ENCODE assay signal across 10 cellular contexts in the genomic region with DNA sequence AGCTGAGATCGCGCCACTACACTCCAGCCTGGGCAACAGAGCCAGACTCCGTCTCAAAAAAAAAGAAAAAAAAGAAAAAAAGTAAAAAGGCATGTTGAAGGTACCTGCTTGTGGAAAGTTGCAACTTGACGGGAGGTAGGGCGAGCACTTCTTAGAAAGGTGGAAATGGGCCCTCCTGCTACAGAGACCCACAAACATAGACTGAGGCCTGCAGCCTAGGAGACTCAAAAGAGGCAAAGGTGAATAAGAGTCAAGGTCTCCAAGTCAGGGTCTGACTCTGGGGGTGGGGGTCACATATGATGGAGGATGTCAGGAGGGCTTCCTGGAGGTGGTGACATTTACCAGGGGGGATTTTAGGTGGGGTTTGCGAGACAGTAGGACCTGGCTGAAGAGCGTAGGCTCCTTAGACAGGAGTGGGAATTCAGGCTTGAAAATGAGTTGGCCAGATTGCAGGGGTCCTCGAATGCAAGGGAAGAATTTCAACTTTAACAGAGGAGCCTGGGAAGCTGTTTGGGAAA.
DNase-seq lines count a peak whose midpoint lies in the region; TF ChIP-seq lines count a peak whose summit lies in the region.
"Had no signal": no experiment of that assay in that cellular context is flagged by ENCODE, and none has a peak within 500 bp of the region (broad histone marks: within the 10 kb centered on the region; RNA-seq: fewer than 3 reads in every experiment).

No MANE protein-coding gene starts in this region.

- TF ChIP-seq POLR2A in esophagus squamous epithelium (IDR thresholded peaks at IDR 0.05), result no peak

- H3K36me3 ChIP-seq in esophagus squamous epithelium (peaks cover 0 to 6% (median 0%) of the 10 kb centered on the region in 3 donors), smooth muscle cell (ENCODE audit: low read depth) (no peaks in the 10 kb centered on the region)
- H3K36me3 ChIP-seq: SJCRH30 had no signal

- no peak for TF ChIP-seq CTCF in GM12865 (IDR thresholded peaks at IDR 0.05; ENCODE audit: insufficient read depth, low read depth, low read length, missing control alignments)
- TF ChIP-seq CTCF in RWPE1 (conservative IDR thresholded peaks at IDR 0.05; ENCODE audit: low read depth), result no peak
- TF ChIP-seq CTCF in esophagus squamous epithelium (IDR thresholded peaks at IDR 0.05), result no peak
- TF ChIP-seq CTCF in smooth muscle cell (IDR thresholded peaks at IDR 0.05; ENCODE audit: borderline replicate concordance, insufficient read depth, poor library complexity, severe bottlenecking), result no peak

- H3K4me3 ChIP-seq in GM12865 (ENCODE audit: low read depth, low read length), result peak overlapping the region; percentile 58
- no peak overlapping the region for H3K4me3 ChIP-seq in esophagus squamous epithelium
- no peak overlapping the region for H3K4me3 ChIP-seq in smooth muscle cell
- H3K4me3 ChIP-seq: SJCRH30 had no signal

- peaks cover 36% of the 10 kb centered on the region for H3F3A ChIP-seq in smooth muscle cell (ENCODE audit: low read depth)

- H2AFZ ChIP-seq in smooth muscle cell (ENCODE audit: low read depth), result no peak overlapping the region

- CTCF ChIA-PET in RWPE1 (lab: Yijun Ruan, JAX), result interaction anchor here (0.6 to 0.7 kb wide), 2 partner anchors 112 to 471 kb away, joined by 3 to 4 read pairs; no protein-coding TSS in a partner anchor

- H3K79me2 ChIP-seq in smooth muscle cell (ENCODE audit: low read depth), result peaks cover 82% of the 10 kb centered on the region

- H3K9ac ChIP-seq in smooth muscle cell (ENCODE audit: low read depth), result no peak overlapping the region

- WGBS in esophagus squamous epithelium, 2 donors, result 83 to 84% methylated on average over 8 of the region's 8 CpGs
- WGBS in smooth muscle cell (ENCODE audit: low lambda C conversion rate), result 80% methylated on average over 8 of the region's 8 CpGs

- H3K4me2 ChIP-seq in smooth muscle cell, result peak overlapping the region; percentile 64

- POLR2A ChIA-PET in RWPE1 (lab: Yijun Ruan, JAX; ENCODE audit: low non-redundant PET), result no interaction called here

- H3K4me1 ChIP-seq in esophagus squamous epithelium (peaks cover 67 to 95% (median 71%) of the 10 kb centered on the region in 3 donors), smooth muscle cell (ENCODE audit: low read depth) (peaks cover 11% of the 10 kb centered on the region)

- no peaks in the 10 kb centered on the region for H3K27me3 ChIP-seq in esophagus squamous epithelium
- H3K27me3 ChIP-seq in smooth muscle cell (ENCODE audit: low read depth), result no peaks in the 10 kb centered on the region
- H3K27me3 ChIP-seq: SJCRH30 had no signal

- H4K20me1 ChIP-seq in smooth muscle cell (ENCODE audit: low read depth), result peaks cover 100% of the 10 kb centered on the region

- H3K27ac ChIP-seq in RWPE1 (peak overlapping the region; percentile 51), esophagus squamous epithelium (peak overlapping the region; percentile 77 to 92 (median 83)), smooth muscle cell (ENCODE audit: low read depth) (peak overlapping the region; percentile 63)
- H3K27ac ChIP-seq: SJCRH30 had no signal

- intact Hi-C loops in esophagus squamous epithelium (cut with DNase I), result no loop called here

- DNase-seq in GM12865 (ENCODE audit: low read depth) (no peak), RWPE1 (ENCODE audit: low spot score) (no peak), esophagus squamous epithelium (lab: John Stamatoyannopoulos, UW) (no peak), smooth muscle cell (lab: John Stamatoyannopoulos, UW; ENCODE audit: unreplicated experiment) (no peak), kidney tubule cell (ENCODE audit: low spot score) (no peak), retina (no peak), SIG-M5 treated with dmso at 0.1 percent for 504 hours (lab: John Stamatoyannopoulos, UW; ENCODE audit: unreplicated experiment) (no peak), anterior cingulate cortex (lab: John Stamatoyannopoulos, UW) (no peak)
- DNase-seq: effector CD8-positive, alpha-beta T cell had no signal

- H3K9me3 ChIP-seq in esophagus squamous epithelium, result no peaks in the 10 kb centered on the region
- no peaks in the 10 kb centered on the region for H3K9me3 ChIP-seq in smooth muscle cell (replicated peaks; ENCODE audit: low read depth)
- H3K9me3 ChIP-seq: SJCRH30 had no signal
